Comparison of ENCODE assay signal across 1 cellular context in the genomic region with DNA sequence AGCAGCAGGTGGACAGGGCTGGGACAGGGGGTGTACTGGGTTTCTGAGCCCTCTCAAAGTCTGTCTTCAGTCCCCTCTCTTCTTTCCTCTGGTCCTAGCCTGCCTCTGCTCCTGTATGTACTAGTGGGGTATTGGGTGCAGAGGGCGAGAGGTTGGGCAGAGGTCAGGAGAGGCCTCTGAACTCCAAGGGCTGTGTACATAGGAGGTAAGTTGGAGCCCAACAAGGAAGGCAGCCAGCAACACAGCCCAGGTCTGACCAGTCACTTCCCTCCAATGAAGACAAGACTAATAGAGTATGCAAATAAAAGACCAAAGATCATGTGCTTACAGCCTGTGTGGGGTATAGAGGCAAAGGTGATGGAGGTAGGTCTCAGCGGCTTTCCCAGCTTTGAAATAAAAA.
TF ChIP-seq lines count a peak whose summit lies in the region.

A gene (minus strand): TSS at position 90 of the 400 bp plus-strand sequence. CDS start 181 bp downstream, outside the sequence.

TF ChIP-seq in liver, 16 proteins besides CTCF, POLR2A, EP300 and RAD21 (continued from another document):
- TF ChIP-seq, protein P1, sequence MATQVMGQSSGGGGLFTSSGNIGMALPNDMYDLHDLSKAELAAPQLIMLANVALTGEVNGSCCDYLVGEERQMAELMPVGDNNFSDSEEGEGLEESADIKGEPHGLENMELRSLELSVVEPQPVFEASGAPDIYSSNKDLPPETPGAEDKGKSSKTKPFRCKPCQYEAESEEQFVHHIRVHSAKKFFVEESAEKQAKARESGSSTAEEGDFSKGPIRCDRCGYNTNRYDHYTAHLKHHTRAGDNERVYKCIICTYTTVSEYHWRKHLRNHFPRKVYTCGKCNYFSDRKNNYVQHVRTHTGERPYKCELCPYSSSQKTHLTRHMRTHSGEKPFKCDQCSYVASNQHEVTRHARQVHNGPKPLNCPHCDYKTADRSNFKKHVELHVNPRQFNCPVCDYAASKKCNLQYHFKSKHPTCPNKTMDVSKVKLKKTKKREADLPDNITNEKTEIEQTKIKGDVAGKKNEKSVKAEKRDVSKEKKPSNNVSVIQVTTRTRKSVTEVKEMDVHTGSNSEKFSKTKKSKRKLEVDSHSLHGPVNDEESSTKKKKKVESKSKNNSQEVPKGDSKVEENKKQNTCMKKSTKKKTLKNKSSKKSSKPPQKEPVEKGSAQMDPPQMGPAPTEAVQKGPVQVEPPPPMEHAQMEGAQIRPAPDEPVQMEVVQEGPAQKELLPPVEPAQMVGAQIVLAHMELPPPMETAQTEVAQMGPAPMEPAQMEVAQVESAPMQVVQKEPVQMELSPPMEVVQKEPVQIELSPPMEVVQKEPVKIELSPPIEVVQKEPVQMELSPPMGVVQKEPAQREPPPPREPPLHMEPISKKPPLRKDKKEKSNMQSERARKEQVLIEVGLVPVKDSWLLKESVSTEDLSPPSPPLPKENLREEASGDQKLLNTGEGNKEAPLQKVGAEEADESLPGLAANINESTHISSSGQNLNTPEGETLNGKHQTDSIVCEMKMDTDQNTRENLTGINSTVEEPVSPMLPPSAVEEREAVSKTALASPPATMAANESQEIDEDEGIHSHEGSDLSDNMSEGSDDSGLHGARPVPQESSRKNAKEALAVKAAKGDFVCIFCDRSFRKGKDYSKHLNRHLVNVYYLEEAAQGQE (IDR thresholded peaks at IDR 0.05): peak; percentile 24
- TF ChIP-seq FOXA2 (IDR thresholded peaks at IDR 0.05) (peak; percentile 79), SP1 (IDR thresholded peaks at IDR 0.05) (peak; percentile 69), EGR1 (IDR thresholded peaks at IDR 0.05; ENCODE audit: low read depth in 2 of 2) (no peak), NR2F2 (IDR thresholded peaks at IDR 0.05) (peak; percentile 25), HNF4G (IDR thresholded peaks at IDR 0.05) (peak; percentile 10), GABPA (IDR thresholded peaks at IDR 0.05 in 1 of 2, conservative IDR thresholded peaks at IDR 0.05 in 1 of 2) (no peak), RXRA (IDR thresholded peaks at IDR 0.05) (peak; percentile 95), HNF4A (conservative IDR thresholded peaks at IDR 0.05) (peak; percentile 77 to 78), TAF1 (conservative IDR thresholded peaks at IDR 0.05) (no peak), FOXA1 (IDR thresholded peaks at IDR 0.05) (peak; percentile 78)
- TF ChIP-seq, protein P2, sequence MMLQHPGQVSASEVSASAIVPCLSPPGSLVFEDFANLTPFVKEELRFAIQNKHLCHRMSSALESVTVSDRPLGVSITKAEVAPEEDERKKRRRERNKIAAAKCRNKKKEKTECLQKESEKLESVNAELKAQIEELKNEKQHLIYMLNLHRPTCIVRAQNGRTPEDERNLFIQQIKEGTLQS (IDR thresholded peaks at IDR 0.05): no peak
- TF ChIP-seq, protein P3, sequence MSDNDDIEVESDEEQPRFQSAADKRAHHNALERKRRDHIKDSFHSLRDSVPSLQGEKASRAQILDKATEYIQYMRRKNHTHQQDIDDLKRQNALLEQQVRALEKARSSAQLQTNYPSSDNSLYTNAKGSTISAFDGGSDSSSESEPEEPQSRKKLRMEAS (IDR thresholded peaks at IDR 0.05): peak; percentile 52
- TF ChIP-seq, protein P4, sequence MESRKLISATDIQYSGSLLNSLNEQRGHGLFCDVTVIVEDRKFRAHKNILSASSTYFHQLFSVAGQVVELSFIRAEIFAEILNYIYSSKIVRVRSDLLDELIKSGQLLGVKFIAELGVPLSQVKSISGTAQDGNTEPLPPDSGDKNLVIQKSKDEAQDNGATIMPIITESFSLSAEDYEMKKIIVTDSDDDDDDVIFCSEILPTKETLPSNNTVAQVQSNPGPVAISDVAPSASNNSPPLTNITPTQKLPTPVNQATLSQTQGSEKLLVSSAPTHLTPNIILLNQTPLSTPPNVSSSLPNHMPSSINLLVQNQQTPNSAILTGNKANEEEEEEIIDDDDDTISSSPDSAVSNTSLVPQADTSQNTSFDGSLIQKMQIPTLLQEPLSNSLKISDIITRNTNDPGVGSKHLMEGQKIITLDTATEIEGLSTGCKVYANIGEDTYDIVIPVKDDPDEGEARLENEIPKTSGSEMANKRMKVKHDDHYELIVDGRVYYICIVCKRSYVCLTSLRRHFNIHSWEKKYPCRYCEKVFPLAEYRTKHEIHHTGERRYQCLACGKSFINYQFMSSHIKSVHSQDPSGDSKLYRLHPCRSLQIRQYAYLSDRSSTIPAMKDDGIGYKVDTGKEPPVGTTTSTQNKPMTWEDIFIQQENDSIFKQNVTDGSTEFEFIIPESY (IDR thresholded peaks at IDR 0.05): no peak
